10 cellular contexts compared by ENCODE assay signal in the genomic region with DNA sequence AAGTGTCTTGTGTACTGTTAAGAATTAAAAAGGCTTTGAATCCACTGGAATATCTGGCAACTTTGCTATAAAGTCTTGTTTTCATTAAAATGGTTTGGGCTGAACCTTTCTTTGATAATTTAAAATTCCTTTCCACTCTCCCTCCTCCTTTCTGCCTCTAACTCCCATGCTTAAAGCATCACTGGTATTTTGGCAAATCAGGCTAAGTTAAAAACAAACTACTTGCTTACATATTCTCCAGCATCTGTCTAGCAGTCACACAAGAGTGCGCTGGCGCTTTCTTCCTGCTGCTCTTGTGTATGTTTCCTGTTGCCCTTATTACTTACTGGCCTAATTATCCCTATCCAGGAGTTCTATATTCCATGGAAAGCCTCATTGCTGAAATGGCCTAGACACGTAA.
"Had no signal": no experiment of that assay in that cellular context is flagged by ENCODE, and none has a peak within 500 bp of the region (broad histone marks: within the 10 kb centered on the region; RNA-seq: fewer than 3 reads in every experiment).

No MANE protein-coding gene starts in this region.

- H3K9me3 ChIP-seq: esophagus muscularis mucosa, suprapubic skin had no signal

- H3K27ac ChIP-seq: esophagus muscularis mucosa, suprapubic skin had no signal

- DNase-seq: activated CD4-positive, alpha-beta T cell treated with anti-CD3 and anti-CD28 coated beads, Interleukin-2, amount 50 U/mL, for 4 hours; activated gamma-delta T cell; effector CD8-positive, alpha-beta T cell; foreskin melanocyte; nucleus accumbens; posterior cingulate gyrus; T-helper 2 cell had no signal

- H3K36me3 ChIP-seq: esophagus muscularis mucosa, suprapubic skin had no signal

- H3K4me3 ChIP-seq: esophagus muscularis mucosa, lung, suprapubic skin had no signal

- H3K27me3 ChIP-seq: esophagus muscularis mucosa, suprapubic skin had no signal

- H3K4me1 ChIP-seq: esophagus muscularis mucosa, suprapubic skin had no signal
